In the genomic region with DNA sequence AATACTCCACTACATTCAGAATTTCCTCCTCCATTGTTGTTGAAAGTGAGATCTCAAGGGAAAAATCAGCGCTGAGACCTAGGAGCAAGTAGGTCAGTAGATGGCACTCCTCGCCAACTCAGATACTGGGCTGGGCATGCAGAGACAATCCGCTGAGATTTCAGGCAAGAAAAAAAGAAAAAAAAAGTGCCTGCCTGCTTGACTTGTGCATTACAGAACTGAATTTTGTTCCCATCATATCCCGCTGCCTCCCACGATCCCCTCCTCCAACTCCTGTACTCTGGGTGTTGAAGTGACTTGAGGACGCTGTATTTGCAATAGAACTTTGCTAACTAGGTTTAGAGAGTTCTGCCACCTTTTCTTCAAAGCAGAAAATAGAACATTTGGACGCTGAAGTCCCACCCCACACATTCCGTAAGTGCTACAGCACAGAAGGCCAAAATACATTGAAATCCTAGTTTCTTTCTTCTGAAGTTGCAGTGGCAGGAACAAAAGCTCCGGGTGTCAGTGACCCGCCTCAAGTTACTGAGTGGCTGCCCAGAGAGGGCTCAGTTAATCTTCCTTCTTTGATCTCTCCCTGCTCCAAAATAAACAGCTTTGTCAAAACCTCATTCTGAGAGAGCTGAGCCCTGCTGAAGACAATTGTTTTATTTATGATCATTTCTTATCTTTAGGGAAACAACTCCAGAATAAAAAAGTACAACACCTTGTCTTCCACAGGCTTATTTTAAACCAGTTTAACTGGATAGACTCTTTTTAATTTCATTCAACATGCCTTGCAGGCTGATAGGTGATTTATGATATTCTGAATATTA, we compare ENCODE assay signal across 8 cellular contexts.
DNase-seq lines count a peak whose midpoint lies in the region; ATAC-seq and TF ChIP-seq lines count a peak whose summit lies in the region.

No MANE protein-coding gene starts in this region.

- no peaks in the 10 kb centered on the region for H3K9me3 ChIP-seq in A673 (ENCODE audit: low read depth, low read length, poor library complexity, severe bottlenecking)
- H3K9me3 ChIP-seq in Peyer's patch = no peaks in the 10 kb centered on the region
- H3K9me3 ChIP-seq in heart left ventricle = no peaks in the 10 kb centered on the region
- H3K9me3 ChIP-seq in prostate gland = no peaks in the 10 kb centered on the region

- H3K4me3 ChIP-seq in A673 (ENCODE audit: low read depth, low read length, poor library complexity, severe bottlenecking) = no peak overlapping the region
- H3K4me3 ChIP-seq in Peyer's patch = no peak overlapping the region
- H3K4me3 ChIP-seq in heart left ventricle = peak overlapping the region in 8 of 12 donors; percentile 1 to 32 (median 28)
- H3K4me3 ChIP-seq in prostate gland = peak overlapping the region in 1 of 2 donors; percentile 14

- intact Hi-C loops in A673 (cut with micrococcal nuclease; ENCODE audit: unreplicated experiment) (loop anchor here (2.0 to 5.0 kb wide), 4 partner anchors 268 to 754 kb away; no protein-coding TSS in a partner anchor), heart left ventricle (cut with DNase I) (loop anchor here (1.0 to 10.0 kb wide), 14 partner anchors 72 to 758 kb away; a partner anchor contains a TSS), prostate gland (cut with DNase I) (loop anchor here (2.0 to 10.0 kb wide), 4 partner anchors 268 to 758 kb away; no protein-coding TSS in a partner anchor)

- H3K4me1 Mint-ChIP-seq in activated naive CD8-positive, alpha-beta T cell treated with anti-CD3 and anti-CD28 coated beads, Interleukin-2, amount 10 ng/mL, durations not matched to agents 7 days and 5 days = peaks cover 70% of the 10 kb centered on the region

- no TSS peak for BruUV-seq in A673 (replicated peaks; lab: Mats Ljungman, UMichigan)

- ATAC-seq in GM18505 (IDR thresholded peaks at IDR 0.05; ENCODE audit: unreplicated experiment) = peak; percentile 44
- peak; percentile 64 for ATAC-seq in activated naive CD8-positive, alpha-beta T cell treated with anti-CD3 and anti-CD28 coated beads, Interleukin-2, amount 10 ng/mL, durations not matched to agents 7 days and 5 days (ENCODE audit: low read depth)
- ATAC-seq in heart left ventricle = peak; percentile 76 to 95 (median 94)
- ATAC-seq in HG02623 (IDR thresholded peaks at IDR 0.05; ENCODE audit: unreplicated experiment) = no peak

- WGBS in heart left ventricle, 4 donors = 11 to 18% (median 16%) methylated on average over 10 of the region's 10 CpGs
- WGBS in prostate gland = 7% methylated on average over 10 of the region's 10 CpGs

- H3K27me3 ChIP-seq in A673 (replicated peaks; ENCODE audit: insufficient read depth, low read depth, low read length, poor library complexity) = no peaks in the 10 kb centered on the region
- no peaks in the 10 kb centered on the region for H3K27me3 ChIP-seq in Peyer's patch
- no peaks in the 10 kb centered on the region for H3K27me3 ChIP-seq in heart left ventricle
- H3K27me3 ChIP-seq in prostate gland (replicated peaks; ENCODE audit: insufficient read depth) = no peaks in the 10 kb centered on the region

- peaks cover 52% of the 10 kb centered on the region for H3K4me1 ChIP-seq in A673 (ENCODE audit: insufficient read depth, low read length, poor library complexity, severe bottlenecking)
- peaks cover 0 to 20% (median 0%) of the 10 kb centered on the region in 4 donors for H3K4me1 ChIP-seq in Peyer's patch
- peaks cover 0 to 25% (median 15%) of the 10 kb centered on the region in 12 donors for H3K4me1 ChIP-seq in heart left ventricle
- peaks cover 4% of the 10 kb centered on the region for H3K4me1 ChIP-seq in prostate gland (replicated peaks)

- peak overlapping the region; percentile 51 for H3K4me3 Mint-ChIP-seq in activated naive CD8-positive, alpha-beta T cell treated with anti-CD3 and anti-CD28 coated beads, Interleukin-2, amount 10 ng/mL, durations not matched to agents 7 days and 5 days

- H3K9me3 Mint-ChIP-seq in activated naive CD8-positive, alpha-beta T cell treated with anti-CD3 and anti-CD28 coated beads, Interleukin-2, amount 10 ng/mL, durations not matched to agents 7 days and 5 days = peaks cover 4% of the 10 kb centered on the region

- POLR2A ChIA-PET in A673 (lab: Charles Lee; ENCODE audit: low non-redundant PET) = no interaction called here
- POLR2A ChIA-PET in activated naive CD8-positive, alpha-beta T cell treated with anti-CD3 and anti-CD28 coated beads, Interleukin-2, amount 10 ng/mL, durations not matched to agents 7 days and 5 days (lab: Charles Lee) = interaction anchor here (1.1 to 2.0 kb wide), 2 partner anchors 22 to 266 kb away, joined by 3 to 13 read pairs; a partner anchor contains a TSS

- TF ChIP-seq CTCF in A673 (conservative IDR thresholded peaks at IDR 0.05; ENCODE audit: low read depth, low read length) (peak; percentile 68), Peyer's patch (IDR thresholded peaks at IDR 0.05) (peak in 4 of 6 experiments; percentile 51 to 77 (median 74)), heart left ventricle (IDR thresholded peaks at IDR 0.05) (peak; percentile 56 to 82 (median 73)), prostate gland (IDR thresholded peaks at IDR 0.05) (peak in 3 of 4 experiments; percentile 60 to 71 (median 64))

- H3K27me3 Mint-ChIP-seq in activated naive CD8-positive, alpha-beta T cell treated with anti-CD3 and anti-CD28 coated beads, Interleukin-2, amount 10 ng/mL, durations not matched to agents 7 days and 5 days = no peaks in the 10 kb centered on the region

- H3K27ac ChIP-seq in A673 (ENCODE audit: low read depth, low read length, poor library complexity, severe bottlenecking) (peak overlapping the region; percentile 53), Peyer's patch (no peak overlapping the region), heart left ventricle (peak overlapping the region in 10 of 12 donors; percentile 20 to 58 (median 43)), prostate gland (peak overlapping the region; percentile 38 to 59)

- H3K27ac Mint-ChIP-seq in activated naive CD8-positive, alpha-beta T cell treated with anti-CD3 and anti-CD28 coated beads, Interleukin-2, amount 10 ng/mL, durations not matched to agents 7 days and 5 days = peak overlapping the region; percentile 66

- peaks cover 76% of the 10 kb centered on the region for H3K36me3 Mint-ChIP-seq in activated naive CD8-positive, alpha-beta T cell treated with anti-CD3 and anti-CD28 coated beads, Interleukin-2, amount 10 ng/mL, durations not matched to agents 7 days and 5 days

- TF ChIP-seq POLR2A in GM18505 (IDR thresholded peaks at IDR 0.05; ENCODE audit: borderline replicate concordance, extremely low read depth, insufficient read depth, insufficient read length) (no peak), Peyer's patch (IDR thresholded peaks at IDR 0.05) (no peak), heart left ventricle (IDR thresholded peaks at IDR 0.05) (no peak), prostate gland (IDR thresholded peaks at IDR 0.05) (no peak)

- CTCF ChIA-PET in A673 (lab: Charles Lee) = interaction anchor here (0.5 to 1.5 kb wide), 3 partner anchors 454 to 754 kb away, joined by 3 to 4 read pairs (median 3); no protein-coding TSS in a partner anchor

- H3K36me3 ChIP-seq in A673 (ENCODE audit: insufficient read depth, low read length, poor library complexity, severe bottlenecking) (no peaks in the 10 kb centered on the region), Peyer's patch (peaks cover 0 to 8% (median 0%) of the 10 kb centered on the region in 3 donors), heart left ventricle (peaks cover 0 to 21% (median 5%) of the 10 kb centered on the region in 9 donors), prostate gland (no peaks in the 10 kb centered on the region)

- DNase-seq in A673 (ENCODE audit: low spot score) (peak; percentile 84), HUDEP-2 (lab: John Stamatoyannopoulos, UW; ENCODE audit: unreplicated experiment in 76 of 76) (peak in 42 of 76 experiments; percentile 3 to 57 (median 24)), Peyer's patch (peak; percentile 19 to 72 (median 53)), heart left ventricle (peak; percentile 58 to 70 (median 68)), prostate gland (ENCODE audit: low spot score) (peak; percentile 78)
- DNase-seq in activated naive CD8-positive, alpha-beta T cell treated with anti-CD3 and anti-CD28 coated beads, Interleukin-2, amount 10 ng/mL, durations not matched to agents 7 days and 5 days = peak; percentile 48

Comparison
In these comparisons a context has a peak if more than half of its experiments do, and no peak if none do; other contexts are left out.
1. DNase-seq: peak in every context shown above with its lines; median percentile 84 in A673; 78 in prostate gland; 68 in heart left ventricle; 53 in Peyer's patch; 48 in activated naive CD8-positive, alpha-beta T cell treated with anti-CD3 and anti-CD28 coated beads, Interleukin-2, amount 10 ng/mL, durations not matched to agents 7 days and 5 days; 24 in HUDEP-2.
2. H3K27ac ChIP-seq: peak in A673 (single experiment), heart left ventricle (10 of 12) and prostate gland (2 of 2); none in Peyer's patch (0 of 4).
3. H3K4me3 ChIP-seq: peak in heart left ventricle (8 of 12); none in A673 (single experiment) and Peyer's patch (0 of 4).
4. Peak in every context shown above with its lines, with median percentiles within 50 percentile points of each other: CTCF ChIP-seq.